Comparison of ENCODE assay signal across 18 cellular contexts in genomic region chr3:46669191-46669999, GRCh38. TPM values are rescaled to one million over a fixed set of nuclear protein-coding genes. Genes with fewer than 3 reads are reported as not detected.
DNase-seq lines count a peak whose midpoint lies in the region; ATAC-seq and TF ChIP-seq lines count a peak whose summit lies in the region.
"Had no signal": no experiment of that assay in that cellular context is flagged by ENCODE, and none has a peak within 500 bp of the region (broad histone marks: within the 10 kb centered on the region; RNA-seq: fewer than 3 reads in every experiment).

No MANE protein-coding gene starts in this region.

- no peaks in the 10 kb centered on the region for H3K9me3 ChIP-seq in endodermal cell (ENCODE audit: control insufficient read depth, low read length)

- no peak overlapping the region for H3K27ac Mint-ChIP-seq in endodermal cell
- H3K27ac Mint-ChIP-seq in T-helper 2 cell treated with Interferon-gamma antibody and Interleukin-4, amounts not matched to agents 5 μg/mL and 100 μg/mL, for 36 hours: no peak overlapping the region
- H3K27ac Mint-ChIP-seq: CD8-positive, alpha-beta memory T cell had no signal

- DNase-seq in activated T-cell treated with anti-CD3 and anti-CD28 coated beads, Interleukin-2, amount 50 U/mL, for 4 hours: peak; percentile 3
- DNase-seq in activated T-cell treated with anti-CD3 and anti-CD28 coated beads, Interleukin-2, amount 50 U/mL, for 48 hours: no peak
- DNase-seq in GM19240 (ENCODE audit: insufficient read length, low spot score) (peak; percentile 0), endodermal cell (peak; percentile 35), posterior cingulate gyrus (peak in 8 of 10 donors; percentile 5 to 75 (median 10)), AG08395 (ENCODE audit: low spot score) (no peak)
- no peak for DNase-seq in T-helper 2 cell treated with Interferon-gamma antibody and Interleukin-4, amounts not matched to agents 5 μg/mL and 100 μg/mL, for 36 hours (ENCODE audit: low spot score)
- DNase-seq: caudate nucleus; CD8-positive, alpha-beta memory T cell; effector memory CD4-positive, alpha-beta T cell; NCI-H1105 treated with DMSO at 0.1 percent for 48 hours; NCI-H2171; NCI-H82 had no signal

- TF ChIP-seq CTCF in endodermal cell (conservative IDR thresholded peaks at IDR 0.05): no peak

- intact Hi-C loops in posterior cingulate gyrus (cut with DNase I): no loop called here

- H3K27ac ChIP-seq in endodermal cell (ENCODE audit: low read depth, low read length): no peak overlapping the region

- no peaks in the 10 kb centered on the region for H3K4me1 ChIP-seq in endodermal cell (ENCODE audit: control insufficient read depth, insufficient read depth, low read length)

- no peak overlapping the region for H3K9ac ChIP-seq in endodermal cell (ENCODE audit: extremely low read depth, low read length, poor library complexity, severe bottlenecking)

- no peaks in the 10 kb centered on the region for H3K9me3 Mint-ChIP-seq in activated T-cell treated with anti-CD3 and anti-CD28 coated beads, Interleukin-2, amount 50 U/mL, for 4 hours
- H3K9me3 Mint-ChIP-seq in endodermal cell: no peaks in the 10 kb centered on the region
- no peaks in the 10 kb centered on the region for H3K9me3 Mint-ChIP-seq in T-helper 2 cell treated with Interferon-gamma antibody and Interleukin-4, amounts not matched to agents 5 μg/mL and 100 μg/mL, for 36 hours
- H3K9me3 Mint-ChIP-seq: CD8-positive, alpha-beta memory T cell had no signal

- no peaks in the 10 kb centered on the region for H3K36me3 ChIP-seq in endodermal cell (ENCODE audit: control insufficient read depth, insufficient read depth, low read length)

- peaks cover 3% of the 10 kb centered on the region for H3K36me3 Mint-ChIP-seq in activated T-cell treated with anti-CD3 and anti-CD28 coated beads, Interleukin-2, amount 50 U/mL, for 4 hours (ENCODE audit: insufficient read depth)
- peaks cover 2% of the 10 kb centered on the region for H3K36me3 Mint-ChIP-seq in endodermal cell (ENCODE audit: low read depth)
- H3K36me3 Mint-ChIP-seq in T-helper 2 cell treated with Interferon-gamma antibody and Interleukin-4, amounts not matched to agents 5 μg/mL and 100 μg/mL, for 36 hours (ENCODE audit: low read depth): no peaks in the 10 kb centered on the region

- ATAC-seq in activated T-cell treated with anti-CD3 and anti-CD28 coated beads, Interleukin-2, amount 50 U/mL, for 4 hours: no peak
- ATAC-seq in GM19395 (IDR thresholded peaks at IDR 0.05; ENCODE audit: unreplicated experiment): no peak

- no peak overlapping the region for H3K4me3 Mint-ChIP-seq in activated T-cell treated with anti-CD3 and anti-CD28 coated beads, Interleukin-2, amount 50 U/mL, for 4 hours
- no peak overlapping the region for H3K4me3 Mint-ChIP-seq in endodermal cell
- no peak overlapping the region for H3K4me3 Mint-ChIP-seq in T-helper 2 cell treated with Interferon-gamma antibody and Interleukin-4, amounts not matched to agents 5 μg/mL and 100 μg/mL, for 36 hours

- H3K27me3 Mint-ChIP-seq in activated T-cell treated with anti-CD3 and anti-CD28 coated beads, Interleukin-2, amount 50 U/mL, for 4 hours (ENCODE audit: low read depth): peaks cover 2% of the 10 kb centered on the region
- H3K27me3 Mint-ChIP-seq in endodermal cell (ENCODE audit: insufficient read depth): no peaks in the 10 kb centered on the region
- H3K27me3 Mint-ChIP-seq in T-helper 2 cell treated with Interferon-gamma antibody and Interleukin-4, amounts not matched to agents 5 μg/mL and 100 μg/mL, for 36 hours (ENCODE audit: low read depth): no peaks in the 10 kb centered on the region

- 90 to 100% methylated on average over 2 to 9 of the region's 9 CpGs for WGBS in endodermal cell (ENCODE audit: insufficient coverage in 1 of 2, insufficient read length in 1 of 2), 2 experiments

- H3K4me1 Mint-ChIP-seq in activated T-cell treated with anti-CD3 and anti-CD28 coated beads, Interleukin-2, amount 50 U/mL, for 4 hours (ENCODE audit: low read depth): no peaks in the 10 kb centered on the region
- no peaks in the 10 kb centered on the region for H3K4me1 Mint-ChIP-seq in endodermal cell
- no peaks in the 10 kb centered on the region for H3K4me1 Mint-ChIP-seq in T-helper 2 cell treated with Interferon-gamma antibody and Interleukin-4, amounts not matched to agents 5 μg/mL and 100 μg/mL, for 36 hours (ENCODE audit: low read depth)
- H3K4me1 Mint-ChIP-seq: CD8-positive, alpha-beta memory T cell had no signal

- H3K4me3 ChIP-seq in endodermal cell (ENCODE audit: low read length): no peak overlapping the region

- H3K27me3 ChIP-seq in endodermal cell (ENCODE audit: control insufficient read depth, insufficient read depth, low read length, poor library complexity, severe bottlenecking): no peaks in the 10 kb centered on the region

RNA-seq across cellular contexts. Expression of gene ALS2CL, which starts 24.1 kb away (rescaled TPM):
- total RNA-seq in activated T-cell treated with anti-CD3 and anti-CD28 coated beads, Interleukin-2, amount 50 U/mL, for 4 hours: 1 to 10 TPM; 1.3 to 1.5 (median 1.4) TPM
- 10 to 100 TPM in 1 of 2 donors, 1 to 10 TPM in 1; 8.9 to 20.8 TPM for total RNA-seq in endodermal cell
- polyA plus RNA-seq in endodermal cell (2013, experiment 1 of 2): 2.4 TPM
- 1.6 TPM for polyA plus RNA-seq in endodermal cell (2013, experiment 2 of 2)

RNA-seq across cellular contexts. Expression of gene TMIE, which starts 31.8 kb away (rescaled TPM):
- under 1 TPM; 0.16 to 0.71 (median 0.40) TPM for total RNA-seq in activated T-cell treated with anti-CD3 and anti-CD28 coated beads, Interleukin-2, amount 50 U/mL, for 4 hours
- total RNA-seq in endodermal cell: 1 to 10 TPM; 1.0 to 1.1 TPM
- polyA plus RNA-seq in endodermal cell (2013, experiment 1 of 2): 0.21 TPM
- 0.21 TPM for polyA plus RNA-seq in endodermal cell (2013, experiment 2 of 2)
- polyA plus RNA-seq: AG04450 had no signal

RNA-seq across cellular contexts. Expression of gene PRSS50, which starts 48.3 kb away (rescaled TPM):
- total RNA-seq in activated T-cell treated with anti-CD3 and anti-CD28 coated beads, Interleukin-2, amount 50 U/mL, for 4 hours: not detected
- total RNA-seq in endodermal cell: 1 to 10 TPM; 1.2 to 4.4 TPM
- polyA plus RNA-seq in endodermal cell (2013, experiment 1 of 2): 0.43 TPM
- polyA plus RNA-seq in endodermal cell (2013, experiment 2 of 2): 0.62 TPM
- total RNA-seq: CD8-positive, alpha-beta memory T cell; pulmonary artery endothelial cell had no signal
- polyA plus RNA-seq: AG04450 had no signal

RNA-seq across cellular contexts. Expression of gene FAM240A, which starts 57.1 kb away (rescaled TPM):
- not detected for total RNA-seq in activated T-cell treated with anti-CD3 and anti-CD28 coated beads, Interleukin-2, amount 50 U/mL, for 4 hours
- not detected for total RNA-seq in endodermal cell
- not detected for polyA plus RNA-seq in endodermal cell (2013, experiment 1 of 2)
- not detected for polyA plus RNA-seq in endodermal cell (2013, experiment 2 of 2)
- total RNA-seq: CD8-positive, alpha-beta memory T cell; liver; myocyte; pulmonary artery endothelial cell had no signal
- polyA plus RNA-seq: AG04450; CD8-positive, alpha-beta memory T cell; liver had no signal

Comparison
In these comparisons a context has a peak if more than half of its experiments do, and no peak if none do; other contexts are left out.
1. DNase-seq: peak in activated T-cell treated with anti-CD3 and anti-CD28 coated beads, Interleukin-2, amount 50 U/mL, for 4 hours (single experiment), GM19240 (single experiment), endodermal cell (single experiment) and posterior cingulate gyrus (8 of 10); none in activated T-cell treated with anti-CD3 and anti-CD28 coated beads, Interleukin-2, amount 50 U/mL, for 48 hours (0 of 2), AG08395 (single experiment) and T-helper 2 cell treated with Interferon-gamma antibody and Interleukin-4, amounts not matched to agents 5 μg/mL and 100 μg/mL, for 36 hours (single experiment).
2. RNA of gene ALS2CL, which starts 24.1 kb away (total RNA-seq): 8.9 to 20.8 TPM in endodermal cell; 1.3 to 1.5 TPM in activated T-cell treated with anti-CD3 and anti-CD28 coated beads, Interleukin-2, amount 50 U/mL, for 4 hours; every median in the first group is over 4 times any median in the second.